Comparison of ENCODE assay signal across 2 cellular contexts in genomic region chr15:89673162-89673506, GRCh38.
TF ChIP-seq lines count a peak whose summit lies in the region.

No MANE protein-coding gene starts in this region.

TF ChIP-seq in Ishikawa, 13 proteins besides CTCF, POLR2A, EP300 and RAD21:
- no peak for TF ChIP-seq TEAD4 (IDR thresholded peaks at IDR 0.05)
- TF ChIP-seq YY1 (IDR thresholded peaks at IDR 0.05; ENCODE audit: low read depth): no peak
- TF ChIP-seq, protein P1, sequence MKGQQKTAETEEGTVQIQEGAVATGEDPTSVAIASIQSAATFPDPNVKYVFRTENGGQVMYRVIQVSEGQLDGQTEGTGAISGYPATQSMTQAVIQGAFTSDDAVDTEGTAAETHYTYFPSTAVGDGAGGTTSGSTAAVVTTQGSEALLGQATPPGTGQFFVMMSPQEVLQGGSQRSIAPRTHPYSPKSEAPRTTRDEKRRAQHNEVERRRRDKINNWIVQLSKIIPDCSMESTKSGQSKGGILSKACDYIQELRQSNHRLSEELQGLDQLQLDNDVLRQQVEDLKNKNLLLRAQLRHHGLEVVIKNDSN (IDR thresholded peaks at IDR 0.05): no peak
- no peak for TF ChIP-seq MAX (IDR thresholded peaks at IDR 0.05)
- no peak for TF ChIP-seq NFIC (IDR thresholded peaks at IDR 0.05)
- TF ChIP-seq EGR1 (IDR thresholded peaks at IDR 0.05): no peak
- no peak for TF ChIP-seq TCF12 (IDR thresholded peaks at IDR 0.05; ENCODE audit: low read depth)
- no peak for TF ChIP-seq CEBPB (IDR thresholded peaks at IDR 0.05)
- TF ChIP-seq, protein P2, sequence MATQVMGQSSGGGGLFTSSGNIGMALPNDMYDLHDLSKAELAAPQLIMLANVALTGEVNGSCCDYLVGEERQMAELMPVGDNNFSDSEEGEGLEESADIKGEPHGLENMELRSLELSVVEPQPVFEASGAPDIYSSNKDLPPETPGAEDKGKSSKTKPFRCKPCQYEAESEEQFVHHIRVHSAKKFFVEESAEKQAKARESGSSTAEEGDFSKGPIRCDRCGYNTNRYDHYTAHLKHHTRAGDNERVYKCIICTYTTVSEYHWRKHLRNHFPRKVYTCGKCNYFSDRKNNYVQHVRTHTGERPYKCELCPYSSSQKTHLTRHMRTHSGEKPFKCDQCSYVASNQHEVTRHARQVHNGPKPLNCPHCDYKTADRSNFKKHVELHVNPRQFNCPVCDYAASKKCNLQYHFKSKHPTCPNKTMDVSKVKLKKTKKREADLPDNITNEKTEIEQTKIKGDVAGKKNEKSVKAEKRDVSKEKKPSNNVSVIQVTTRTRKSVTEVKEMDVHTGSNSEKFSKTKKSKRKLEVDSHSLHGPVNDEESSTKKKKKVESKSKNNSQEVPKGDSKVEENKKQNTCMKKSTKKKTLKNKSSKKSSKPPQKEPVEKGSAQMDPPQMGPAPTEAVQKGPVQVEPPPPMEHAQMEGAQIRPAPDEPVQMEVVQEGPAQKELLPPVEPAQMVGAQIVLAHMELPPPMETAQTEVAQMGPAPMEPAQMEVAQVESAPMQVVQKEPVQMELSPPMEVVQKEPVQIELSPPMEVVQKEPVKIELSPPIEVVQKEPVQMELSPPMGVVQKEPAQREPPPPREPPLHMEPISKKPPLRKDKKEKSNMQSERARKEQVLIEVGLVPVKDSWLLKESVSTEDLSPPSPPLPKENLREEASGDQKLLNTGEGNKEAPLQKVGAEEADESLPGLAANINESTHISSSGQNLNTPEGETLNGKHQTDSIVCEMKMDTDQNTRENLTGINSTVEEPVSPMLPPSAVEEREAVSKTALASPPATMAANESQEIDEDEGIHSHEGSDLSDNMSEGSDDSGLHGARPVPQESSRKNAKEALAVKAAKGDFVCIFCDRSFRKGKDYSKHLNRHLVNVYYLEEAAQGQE (IDR thresholded peaks at IDR 0.05; ENCODE audit: low read depth): no peak
- TF ChIP-seq TAF1 (IDR thresholded peaks at IDR 0.05; ENCODE audit: low read depth): no peak
- no peak for TF ChIP-seq CREB1 (IDR thresholded peaks at IDR 0.05; ENCODE audit: low read depth)
- TF ChIP-seq FOXM1 (IDR thresholded peaks at IDR 0.05; ENCODE audit: borderline replicate concordance, low read depth): no peak
- TF ChIP-seq ZBTB7A (IDR thresholded peaks at IDR 0.05; ENCODE audit: low read depth): no peak

TF ChIP-seq in K562, 482 proteins besides CTCF, POLR2A, EP300 and RAD21:
- TF ChIP-seq, protein P3, sequence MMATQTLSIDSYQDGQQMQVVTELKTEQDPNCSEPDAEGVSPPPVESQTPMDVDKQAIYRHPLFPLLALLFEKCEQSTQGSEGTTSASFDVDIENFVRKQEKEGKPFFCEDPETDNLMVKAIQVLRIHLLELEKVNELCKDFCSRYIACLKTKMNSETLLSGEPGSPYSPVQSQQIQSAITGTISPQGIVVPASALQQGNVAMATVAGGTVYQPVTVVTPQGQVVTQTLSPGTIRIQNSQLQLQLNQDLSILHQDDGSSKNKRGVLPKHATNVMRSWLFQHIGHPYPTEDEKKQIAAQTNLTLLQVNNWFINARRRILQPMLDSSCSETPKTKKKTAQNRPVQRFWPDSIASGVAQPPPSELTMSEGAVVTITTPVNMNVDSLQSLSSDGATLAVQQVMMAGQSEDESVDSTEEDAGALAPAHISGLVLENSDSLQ (IDR thresholded peaks at IDR 0.05): peak; percentile 58; the same call in 1 of the 2 replicates
- TF ChIP-seq ZNF780A (CRISPR knock-in tag; IDR thresholded peaks at IDR 0.05) (no peak), CTBP1 (IDR thresholded peaks at IDR 0.05; ENCODE audit: borderline replicate concordance) (peak; percentile 33; the same call in 1 of the 2 replicates), LARP7 (IDR thresholded peaks at IDR 0.05) (no peak), SMC3 (conservative IDR thresholded peaks at IDR 0.05; ENCODE audit: insufficient read depth, low read depth, low read length) (0 out of 2 replicates have a peak, but pooled peaks have one; percentile 52), ZKSCAN3 (CRISPR knock-in tag; IDR thresholded peaks at IDR 0.05) (no peak), CREM (IDR thresholded peaks at IDR 0.05; ENCODE audit: low read depth) (peak; percentile 46; the same call in 1 of the 2 replicates), XRCC5 (IDR thresholded peaks at IDR 0.05; ENCODE audit: low read depth, low read length) (no peak)
- TF ChIP-seq, protein P4, sequence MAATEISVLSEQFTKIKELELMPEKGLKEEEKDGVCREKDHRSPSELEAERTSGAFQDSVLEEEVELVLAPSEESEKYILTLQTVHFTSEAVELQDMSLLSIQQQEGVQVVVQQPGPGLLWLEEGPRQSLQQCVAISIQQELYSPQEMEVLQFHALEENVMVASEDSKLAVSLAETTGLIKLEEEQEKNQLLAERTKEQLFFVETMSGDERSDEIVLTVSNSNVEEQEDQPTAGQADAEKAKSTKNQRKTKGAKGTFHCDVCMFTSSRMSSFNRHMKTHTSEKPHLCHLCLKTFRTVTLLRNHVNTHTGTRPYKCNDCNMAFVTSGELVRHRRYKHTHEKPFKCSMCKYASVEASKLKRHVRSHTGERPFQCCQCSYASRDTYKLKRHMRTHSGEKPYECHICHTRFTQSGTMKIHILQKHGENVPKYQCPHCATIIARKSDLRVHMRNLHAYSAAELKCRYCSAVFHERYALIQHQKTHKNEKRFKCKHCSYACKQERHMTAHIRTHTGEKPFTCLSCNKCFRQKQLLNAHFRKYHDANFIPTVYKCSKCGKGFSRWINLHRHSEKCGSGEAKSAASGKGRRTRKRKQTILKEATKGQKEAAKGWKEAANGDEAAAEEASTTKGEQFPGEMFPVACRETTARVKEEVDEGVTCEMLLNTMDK (IDR thresholded peaks at IDR 0.05; ENCODE audit: borderline replicate concordance, insufficient read depth, low read depth, low read length, poor library complexity, severe bottlenecking): peak; percentile 57
